Comparison of ENCODE assay signal across 19 cellular contexts in the genomic region with DNA sequence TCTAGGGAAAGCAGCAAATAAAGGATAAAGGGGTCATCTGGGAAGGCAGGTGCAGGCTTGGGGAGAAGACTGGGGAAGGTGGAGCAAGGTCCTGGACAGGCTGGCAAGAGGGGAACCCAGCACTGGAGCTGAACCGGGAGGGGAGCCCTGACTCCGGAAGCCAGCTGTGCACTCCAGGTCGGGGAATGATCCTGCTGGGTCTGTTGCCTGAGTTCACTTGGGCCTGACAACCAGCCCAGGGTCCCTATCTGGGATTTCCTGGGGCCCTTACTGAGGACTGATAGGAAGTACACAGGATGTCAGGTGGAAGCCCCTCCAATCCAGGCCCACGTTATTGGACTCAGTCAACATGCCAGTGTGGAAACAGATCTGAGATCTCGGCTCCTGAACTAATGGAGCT. TPM values are rescaled to one million over a fixed set of nuclear protein-coding genes. Genes with fewer than 3 reads are reported as not detected.
DNase-seq lines count a peak whose midpoint lies in the region; ATAC-seq and TF ChIP-seq lines count a peak whose summit lies in the region.
"Had no signal": no experiment of that assay in that cellular context is flagged by ENCODE, and none has a peak within 500 bp of the region (broad histone marks: within the 10 kb centered on the region; RNA-seq: fewer than 3 reads in every experiment).

No MANE protein-coding gene starts in this region.

- peak overlapping the region; percentile 41 for H3K27ac Mint-ChIP-seq in activated CD4-positive, alpha-beta T cell treated with anti-CD3 and anti-CD28 coated beads, Interleukin-2, amount 10 ng/mL, durations not matched to agents 24 days and 14 days
- peak overlapping the region; percentile 94 for H3K27ac Mint-ChIP-seq in HFFc6
- peak overlapping the region; percentile 14 for H3K27ac Mint-ChIP-seq in stimulated activated naive B cell treated with anti-CD40 and anti-IgM and Interleukin-4, amounts not matched to agents 10 μg/mL and 1 μg/mL and 100 μg/mL, for 72 hours

- TF ChIP-seq CTCF in HFFc6 (IDR thresholded peaks at IDR 0.05): no peak

- intact Hi-C loops in activated CD4-positive, alpha-beta T cell treated with anti-CD3 and anti-CD28 coated beads, Interleukin-2, amount 10 ng/mL, durations not matched to agents 24 days and 14 days (cut with micrococcal nuclease): loop anchor here (5.0 to 10.0 kb wide), 2 partner anchors 66 to 101 kb away; a partner anchor contains a TSS

- H3K9me3 Mint-ChIP-seq in activated CD4-positive, alpha-beta T cell treated with anti-CD3 and anti-CD28 coated beads, Interleukin-2, amount 10 ng/mL, durations not matched to agents 24 days and 14 days: no peaks in the 10 kb centered on the region
- no peaks in the 10 kb centered on the region for H3K9me3 Mint-ChIP-seq in HFFc6
- H3K9me3 Mint-ChIP-seq in stimulated activated naive B cell treated with anti-CD40 and anti-IgM and Interleukin-4, amounts not matched to agents 10 μg/mL and 1 μg/mL and 100 μg/mL, for 72 hours: peaks cover 0 to 3% of the 10 kb centered on the region in 2 donors
- H3K9me3 Mint-ChIP-seq: activated naive CD8-positive, alpha-beta T cell treated with anti-CD3 and anti-CD28 coated beads for 36 hours; activated T-cell treated with anti-CD3 and anti-CD28 coated beads, Interleukin-2, amount 50 U/mL, for 72 hours; naive thymus-derived CD4-positive, alpha-beta T cell; T-helper 1 cell treated with Interleukin-12 subunit alpha and Interleukin-12 subunit beta and Interleukin-4 antibody, amounts not matched to agents 30 μg/mL and 1 μg/mL, for 36 hours; type B pancreatic cell had no signal

- H3K27me3 Mint-ChIP-seq in activated CD4-positive, alpha-beta T cell treated with anti-CD3 and anti-CD28 coated beads, Interleukin-2, amount 10 ng/mL, durations not matched to agents 24 days and 14 days: no peaks in the 10 kb centered on the region
- peaks cover 3% of the 10 kb centered on the region for H3K27me3 Mint-ChIP-seq in HFFc6 (ENCODE audit: insufficient read depth)
- H3K27me3 Mint-ChIP-seq in stimulated activated naive B cell treated with anti-CD40 and anti-IgM and Interleukin-4, amounts not matched to agents 10 μg/mL and 1 μg/mL and 100 μg/mL, for 72 hours: no peaks in the 10 kb centered on the region
- H3K27me3 Mint-ChIP-seq: activated naive CD8-positive, alpha-beta T cell treated with anti-CD3 and anti-CD28 coated beads for 36 hours; naive thymus-derived CD4-positive, alpha-beta T cell; type B pancreatic cell had no signal

- peaks cover 10% of the 10 kb centered on the region for H3K36me3 Mint-ChIP-seq in activated CD4-positive, alpha-beta T cell treated with anti-CD3 and anti-CD28 coated beads, Interleukin-2, amount 10 ng/mL, durations not matched to agents 24 days and 14 days (ENCODE audit: low read depth)
- H3K36me3 Mint-ChIP-seq in HFFc6 (ENCODE audit: low read depth): peaks cover 29% of the 10 kb centered on the region
- H3K36me3 Mint-ChIP-seq in stimulated activated naive B cell treated with anti-CD40 and anti-IgM and Interleukin-4, amounts not matched to agents 10 μg/mL and 1 μg/mL and 100 μg/mL, for 72 hours: peaks cover 39 to 44% of the 10 kb centered on the region in 2 donors

- peaks cover 22% of the 10 kb centered on the region for H3K4me1 Mint-ChIP-seq in activated CD4-positive, alpha-beta T cell treated with anti-CD3 and anti-CD28 coated beads, Interleukin-2, amount 10 ng/mL, durations not matched to agents 24 days and 14 days
- peaks cover 32% of the 10 kb centered on the region for H3K4me1 Mint-ChIP-seq in HFFc6 (ENCODE audit: low read depth)
- peaks cover 28 to 30% of the 10 kb centered on the region in 2 donors for H3K4me1 Mint-ChIP-seq in stimulated activated naive B cell treated with anti-CD40 and anti-IgM and Interleukin-4, amounts not matched to agents 10 μg/mL and 1 μg/mL and 100 μg/mL, for 72 hours

- H3K4me3 Mint-ChIP-seq in activated CD4-positive, alpha-beta T cell treated with anti-CD3 and anti-CD28 coated beads, Interleukin-2, amount 10 ng/mL, durations not matched to agents 24 days and 14 days: no peak overlapping the region
- no peak overlapping the region for H3K4me3 Mint-ChIP-seq in HFFc6
- peak overlapping the region in 1 of 2 donors; percentile 61 for H3K4me3 Mint-ChIP-seq in stimulated activated naive B cell treated with anti-CD40 and anti-IgM and Interleukin-4, amounts not matched to agents 10 μg/mL and 1 μg/mL and 100 μg/mL, for 72 hours

- ATAC-seq in stimulated activated naive B cell treated with anti-CD40 and anti-IgM and Interleukin-4, amounts not matched to agents 10 μg/mL and 1 μg/mL and 100 μg/mL, for 72 hours (replicated peaks): no peak
- no peak for ATAC-seq in HG02759 (IDR thresholded peaks at IDR 0.05; ENCODE audit: unreplicated experiment)
- ATAC-seq: Panc1 had no signal

- no peak for DNase-seq in activated CD4-positive, alpha-beta T cell treated with anti-CD3 and anti-CD28 coated beads, Interleukin-2, amount 10 ng/mL, durations not matched to agents 24 days and 14 days
- DNase-seq in activated CD4-positive, alpha-beta T cell treated with anti-CD3 and anti-CD28 coated beads, Interleukin-2, amount 50 U/mL, for 4 hours: no peak
- DNase-seq in HFFc6 (no peak), islet precursor cell (peak; percentile 47), anterior cingulate cortex (lab: John Stamatoyannopoulos, UW) (no peak), NCI-H774 (lab: John Stamatoyannopoulos, UW) (no peak)
- no peak for DNase-seq in stimulated activated naive B cell treated with anti-CD40 and anti-IgM and Interleukin-4, amounts not matched to agents 10 μg/mL and 1 μg/mL and 100 μg/mL, for 72 hours
- DNase-seq: DMS153; NCI-H1092; NCI-H2081 treated with DMSO at 0.1 percent for 48 hours; NCI-H446 treated with DMSO at 0.1 percent for 48 hours; NK-92 treated with Interleukin-12 subunit alpha and Interleukin-12 subunit beta, amount 100 ng/mL, for 24 hours had no signal

RNA-seq across cellular contexts. Expression of a gene that starts 19.7 kb away (rescaled TPM):
- 0.66 and 0.77 TPM in 2 replicates for total RNA-seq in activated CD4-positive, alpha-beta T cell treated with anti-CD3 and anti-CD28 coated beads, Interleukin-2, amount 10 ng/mL, durations not matched to agents 24 days and 14 days
- total RNA-seq in HFFc6 (2021; fragmentation: NEBNext Ultra II Directional; extraction: Animal tissue kit (Norgen Biotek cat#: 25700)): 1 to 10 TPM in 4 of 6 experiments, under 1 TPM in 2; 0.94 to 1.1 (median 1.0) TPM

Comparison
In these comparisons a context has a peak if more than half of its experiments do, and no peak if none do; other contexts are left out.
1. H3K27ac Mint-ChIP-seq: peak in every context shown above with its lines; median percentile 94 in HFFc6; 41 in activated CD4-positive, alpha-beta T cell treated with anti-CD3 and anti-CD28 coated beads, Interleukin-2, amount 10 ng/mL, durations not matched to agents 24 days and 14 days; 14 in stimulated activated naive B cell treated with anti-CD40 and anti-IgM and Interleukin-4, amounts not matched to agents 10 μg/mL and 1 μg/mL and 100 μg/mL, for 72 hours.